Comparison of ENCODE assay signal across 20 cellular contexts in the genomic region with DNA sequence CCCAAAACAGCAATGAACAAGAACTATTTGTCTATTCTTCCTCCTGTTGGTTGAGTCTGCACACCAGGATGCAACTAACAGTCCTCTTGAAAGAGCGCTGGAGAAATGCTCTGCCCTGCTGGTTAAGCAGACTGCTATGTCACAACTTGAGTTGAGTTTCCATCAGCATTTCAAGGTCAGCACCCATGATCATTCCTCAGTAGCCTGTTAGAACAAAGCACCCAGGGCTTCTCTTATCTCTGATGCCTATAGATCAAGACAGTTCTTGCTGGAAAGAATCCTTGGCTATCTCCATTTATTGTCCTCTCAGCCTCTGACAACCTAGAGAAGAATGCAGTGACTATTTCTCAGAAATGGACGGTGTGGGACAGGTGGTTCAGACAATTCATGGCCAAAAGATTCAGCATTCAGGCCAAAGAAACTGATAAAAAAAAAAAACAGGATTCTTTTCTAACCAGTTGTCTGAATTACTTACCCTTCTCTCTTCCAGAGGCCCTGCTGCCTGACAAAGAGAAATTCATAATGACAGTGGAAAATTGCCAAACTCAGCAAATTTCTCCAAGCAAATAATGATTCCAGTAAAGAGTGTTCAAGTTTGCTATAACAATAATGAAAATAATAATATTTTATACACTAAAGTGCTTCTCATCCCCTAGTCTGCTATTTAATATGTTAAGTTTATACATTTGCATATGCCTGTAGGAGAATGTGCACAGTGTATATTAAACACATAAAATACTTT.
"Had no signal": no experiment of that assay in that cellular context is flagged by ENCODE, and none has a peak within 500 bp of the region (broad histone marks: within the 10 kb centered on the region; RNA-seq: fewer than 3 reads in every experiment).

No MANE protein-coding gene starts in this region.

- H3K27me3 Mint-ChIP-seq: activated naive CD8-positive, alpha-beta T cell had no signal

- H3K9me3 ChIP-seq: adrenal gland, mucosa of descending colon, sigmoid colon had no signal

- DNase-seq: activated CD4-positive, alpha-beta T cell treated with anti-CD3 and anti-CD28 coated beads for 1 hour; activated T-cell treated with anti-CD3 and anti-CD28 coated beads, Interleukin-2, amount 50 U/mL, for 24 hours; adrenal gland; effector CD4-positive, alpha-beta T cell; glutamatergic neuron; hypothalamus; left cardiac atrium; mesenchymal stem cell; mucosa of descending colon; naive B cell; occipital lobe; posterior cingulate gyrus; sigmoid colon; stimulated activated CD4-positive, alpha-beta T cell treated with anti-CD3 and anti-CD28 coated beads, Interleukin-4, amount 100 ng/mL, for 1 hour; stimulated activated naive CD4-positive, alpha-beta T cell; T-helper 9 cell had no signal

- H3K36me3 ChIP-seq: adrenal gland, sigmoid colon had no signal

- H3K27ac ChIP-seq: adrenal gland, sigmoid colon had no signal

- H3K27ac Mint-ChIP-seq: activated naive CD8-positive, alpha-beta T cell; activated T-cell treated with anti-CD3 and anti-CD28 coated beads, Interleukin-2, amount 50 U/mL, for 24 hours; activated T-helper 17 cell treated with anti-CD3 and anti-CD28 coated beads, Interleukin-2, amount 50 U/mL, for 72 hours; dendritic cell treated with granulocyte-macrophage colony-stimulating factor and Interleukin-4, amounts not matched to agents 40 ng/mL and 50 ng/mL, for 4 days had no signal

- H3K4me3 ChIP-seq: adrenal gland, mucosa of descending colon, sigmoid colon had no signal

- H3K4me3 Mint-ChIP-seq: activated naive CD8-positive, alpha-beta T cell; activated T-cell treated with anti-CD3 and anti-CD28 coated beads, Interleukin-2, amount 50 U/mL, for 24 hours; activated T-helper 17 cell treated with anti-CD3 and anti-CD28 coated beads, Interleukin-2, amount 50 U/mL, for 72 hours; dendritic cell treated with granulocyte-macrophage colony-stimulating factor and Interleukin-4, amounts not matched to agents 40 ng/mL and 50 ng/mL, for 4 days; naive B cell; neural crest cell had no signal

- ATAC-seq: activated T-helper 17 cell treated with anti-CD3 and anti-CD28 coated beads, Interleukin-2, amount 50 U/mL, for 72 hours; mucosa of descending colon had no signal

- H3K27me3 ChIP-seq: adrenal gland, sigmoid colon had no signal

- H3K4me1 ChIP-seq: adrenal gland, sigmoid colon had no signal

- H3K4me1 Mint-ChIP-seq: activated T-helper 17 cell treated with anti-CD3 and anti-CD28 coated beads, Interleukin-2, amount 50 U/mL, for 72 hours; neural crest cell had no signal

- H3K9me3 Mint-ChIP-seq: activated T-cell treated with anti-CD3 and anti-CD28 coated beads, Interleukin-2, amount 50 U/mL, for 24 hours; activated T-helper 17 cell treated with anti-CD3 and anti-CD28 coated beads, Interleukin-2, amount 50 U/mL, for 72 hours; dendritic cell treated with granulocyte-macrophage colony-stimulating factor and Interleukin-4, amounts not matched to agents 40 ng/mL and 50 ng/mL, for 4 days; naive B cell; neural crest cell had no signal

- H3K36me3 Mint-ChIP-seq: activated naive CD8-positive, alpha-beta T cell; naive B cell had no signal
